In the genomic region with DNA sequence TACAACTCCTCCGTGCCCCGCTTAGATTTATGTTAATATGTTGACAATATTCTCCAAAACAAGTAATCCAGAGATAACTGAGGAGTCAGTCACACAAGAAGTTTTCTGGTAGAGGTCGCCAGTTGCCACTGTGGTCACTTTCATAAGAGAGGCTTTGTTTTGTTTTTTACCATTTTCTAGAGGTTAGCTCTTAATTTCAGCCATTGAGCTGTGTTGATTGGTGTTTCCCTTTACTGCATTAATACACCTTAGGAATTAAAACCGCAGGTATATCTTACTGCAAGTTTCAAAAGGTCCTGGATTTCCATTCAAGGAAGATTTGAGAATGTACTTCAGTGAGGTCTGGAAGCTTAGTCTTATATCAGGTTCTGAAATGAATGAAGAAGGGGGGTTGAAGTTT, we compare ENCODE assay signal across 10 cellular contexts. TPM values are rescaled to one million over a fixed set of nuclear protein-coding genes. Genes with fewer than 3 reads are reported as not detected.
DNase-seq lines count a peak whose midpoint lies in the region; ATAC-seq and TF ChIP-seq lines count a peak whose summit lies in the region.
"Had no signal": no experiment of that assay in that cellular context is flagged by ENCODE, and none has a peak within 500 bp of the region (broad histone marks: within the 10 kb centered on the region; RNA-seq: fewer than 3 reads in every experiment).

No MANE protein-coding gene starts in this region.

- H3K27me3 ChIP-seq in BE2C, result peaks cover 13% of the 10 kb centered on the region
- H3K27me3 ChIP-seq in HCT116 (ENCODE audit: insufficient read depth, low read length), result peaks cover 25% of the 10 kb centered on the region
- no peaks in the 10 kb centered on the region for H3K27me3 ChIP-seq in ascending aorta

- H3K79me2 ChIP-seq in HCT116 (ENCODE audit: insufficient read depth, low read length), result peaks cover 54% of the 10 kb centered on the region

- POLR2A ChIA-PET in HCT116 (lab: Charles Lee), result interaction anchor here (1.1 kb wide), 1 partner anchor 16 kb away, joined by 3 read pairs; no protein-coding TSS in a partner anchor

- H3K4me1 ChIP-seq in BE2C (peaks cover 17% of the 10 kb centered on the region), HCT116 (ENCODE audit: control insufficient read depth in 1 of 2, insufficient read depth in 2 of 2, low read length in 2 of 2) (peaks cover 7 to 45% of the 10 kb centered on the region in 2 experiments; a peak in 3 of 4 replicates), ascending aorta (peaks cover 8 to 26% of the 10 kb centered on the region in 2 donors)

- intact Hi-C loops in HCT116 (cut with micrococcal nuclease), result loop anchor here (5.0 kb wide), 1 partner anchor 322 kb away; the partner anchor contains the start of gene DNAJC1
- intact Hi-C loops in ascending aorta (cut with DNase I), result loop anchor here (5.0 to 10.0 kb wide), 4 partner anchors 743 to 1113 kb away; partner anchors contain the start of genes MSRB2, OTUD1 and SKIDA1

- ATAC-seq in HCT116 (no peak), naive B cell (ENCODE audit: low read depth in 2 of 2) (no peak), GM19328 (IDR thresholded peaks at IDR 0.05; ENCODE audit: unreplicated experiment) (no peak), esophagus mucosa (no peak)
- ATAC-seq: left lung had no signal

- no peaks in the 10 kb centered on the region for H3K9me2 ChIP-seq in HCT116 (ENCODE audit: insufficient read depth)

- H3K4me1 Mint-ChIP-seq in naive B cell, result peaks cover 35 to 44% (median 38%) of the 10 kb centered on the region in 3 donors

- H3K36me3 ChIP-seq in BE2C (peaks cover 11% of the 10 kb centered on the region), HCT116 (ENCODE audit: control insufficient read depth in 1 of 2, insufficient read depth in 2 of 2, low read length in 2 of 2) (peaks cover 11 to 21% of the 10 kb centered on the region in 2 experiments; a peak in 3 of 4 replicates), ascending aorta (peaks cover 13 to 19% of the 10 kb centered on the region in 2 donors)

- DNase-seq in BE2C (no peak), HCT116 (ENCODE audit: low read depth, low spot score) (no peak), ascending aorta (ENCODE audit: low spot score in 2 of 2) (no peak), naive B cell (no peak), NCI-H187 treated with DMSO at 0.1 percent for 48 hours (lab: John Stamatoyannopoulos, UW) (no peak), CD1c-positive myeloid dendritic cell (ENCODE audit: extremely low spot score) (no peak)
- DNase-seq: left lung had no signal

- TF ChIP-seq POLR2A in HCT116 (IDR thresholded peaks at IDR 0.05; ENCODE audit: borderline replicate concordance, extremely low read depth, insufficient read depth, insufficient read length), result no peak

- H3K9me3 ChIP-seq in BE2C (no peaks in the 10 kb centered on the region), HCT116 (ENCODE audit: control insufficient read depth in 1 of 2, insufficient read depth in 1 of 2, low read depth in 1 of 2, low read length in 2 of 2) (no peaks in the 10 kb centered on the region), ascending aorta (no peaks in the 10 kb centered on the region)
- H3K9me3 ChIP-seq: left lung had no signal

- peak overlapping the region in 2 of 6 donors; percentile 7 to 84 for H3K27ac Mint-ChIP-seq in naive B cell

- peak overlapping the region; percentile 62 for H3K9ac ChIP-seq in HCT116 (ENCODE audit: low read length)

- peak overlapping the region; percentile 64 for H3K4me3 ChIP-seq in BE2C (ENCODE audit: low read depth, low read length)
- H3K4me3 ChIP-seq in HCT116 (replicated peaks in 1 of 2; ENCODE audit: low read depth in 1 of 2, low read length in 2 of 2), result peak overlapping the region; percentile 46 to 68
- H3K4me3 ChIP-seq in ascending aorta, result peak overlapping the region; percentile 46 to 85

- H3K27me3 Mint-ChIP-seq in naive B cell, result peaks cover 0 to 5% (median 0%) of the 10 kb centered on the region in 3 donors

- TF ChIP-seq CTCF in BE2C (IDR thresholded peaks at IDR 0.05; ENCODE audit: low read depth, low read length) (no peak), HCT116 (IDR thresholded peaks at IDR 0.05 in 2 of 3, conservative IDR thresholded peaks at IDR 0.05 in 1 of 3; ENCODE audit: borderline replicate concordance in 1 of 3, insufficient read depth in 1 of 3, low read depth in 2 of 3, low read length in 2 of 3) (no peak), ascending aorta (IDR thresholded peaks at IDR 0.05) (no peak)

- peaks cover 0 to 4% (median 0%) of the 10 kb centered on the region in 7 donors for H3K9me3 Mint-ChIP-seq in naive B cell

- RAD21 ChIA-PET in HCT116 (lab: Charles Lee; ENCODE audit: low non-redundant PET in 1 of 2, low total read pairs in 2 of 2, uncharacterized antibody in 2 of 2, unreplicated experiment in 2 of 2), result no interaction called here

- H3K4me2 ChIP-seq in HCT116 (ENCODE audit: low read length), result peak overlapping the region; percentile 88

- CTCF ChIA-PET in HCT116 (lab: Charles Lee), result no interaction called here

- H3K4me3 Mint-ChIP-seq in naive B cell, result peak overlapping the region in 7 of 8 donors; percentile 83 to 95 (median 93)

- H4K20me1 ChIP-seq in HCT116 (ENCODE audit: insufficient read depth), result peaks cover 20% of the 10 kb centered on the region; the same call in 1 of the 2 replicates

- H3K27ac ChIP-seq in HCT116 (ENCODE audit: low read depth, low read length) (no peak overlapping the region), ascending aorta (peak overlapping the region in 1 of 2 donors; percentile 73)
- H3K27ac ChIP-seq: left lung had no signal

- H2AFZ ChIP-seq in HCT116 (ENCODE audit: low read depth, low read length, poor library complexity, severe bottlenecking), result no peak overlapping the region

- peaks cover 7 to 9% of the 10 kb centered on the region in 2 donors for H3K36me3 Mint-ChIP-seq in naive B cell

- no peak for TF ChIP-seq RAD21 in HCT116 (IDR thresholded peaks at IDR 0.05; ENCODE audit: low read depth)

- no TSS peak for BruUV-seq in HCT116 (replicated peaks; lab: Mats Ljungman, UMichigan)

TF ChIP-seq in HCT116, 20 proteins besides CTCF, POLR2A, EP300 and RAD21:
- TF ChIP-seq ELF1 (IDR thresholded peaks at IDR 0.05; ENCODE audit: borderline replicate concordance, low read depth), result no peak
- TF ChIP-seq SIN3A (IDR thresholded peaks at IDR 0.05; ENCODE audit: low read depth), result no peak
- no peak for TF ChIP-seq POLR2AphosphoS5 (IDR thresholded peaks at IDR 0.05; ENCODE audit: low read depth, low read length)
- no peak for TF ChIP-seq ATF3 (IDR thresholded peaks at IDR 0.05)
- no peak for TF ChIP-seq EZH2 (IDR thresholded peaks at IDR 0.05)

RNA-seq across cellular contexts. Expression of gene BMI1, which starts 3.5 kb away (rescaled TPM):
- polyA plus RNA-seq in BE2C (2012; ENCODE audit: insufficient read depth, insufficient read length, low read depth), result 48.1 TPM
- 81.1 TPM for total RNA-seq in HCT116 (2021; ENCODE audit: unreplicated experiment)
- polyA plus RNA-seq in HCT116 (2012), result 48.6 and 52.5 TPM in 2 replicates
- 50.1 TPM for total RNA-seq in ascending aorta
- polyA plus RNA-seq in naive B cell (ENCODE audit: low read depth in 6 of 6), result 10 to 100 TPM; 28.3 to 45.7 (median 33.3) TPM
- total RNA-seq in esophagus mucosa, result 13.0 TPM

RNA-seq across cellular contexts. Expression of gene COMMD3, which starts 8.2 kb away (rescaled TPM):
- 62.5 TPM for polyA plus RNA-seq in BE2C (2012; ENCODE audit: insufficient read depth, insufficient read length, low read depth)
- total RNA-seq in HCT116 (2021; ENCODE audit: unreplicated experiment), result 43.0 TPM
- 20.2 and 27.9 TPM in 2 replicates for polyA plus RNA-seq in HCT116 (2012)
- total RNA-seq in ascending aorta, result 21.9 TPM
- polyA plus RNA-seq in naive B cell (ENCODE audit: low read depth in 6 of 6), result 100 to 1,000 TPM in 5 of 6 donors, 10 to 100 TPM in 1; 86.5 to 140 (median 110) TPM
- total RNA-seq in esophagus mucosa, result 36.5 TPM

RNA-seq across cellular contexts. Expression of gene SPAG6, which starts 20.9 kb away (rescaled TPM):
- 0.73 TPM for polyA plus RNA-seq in BE2C (2012; ENCODE audit: insufficient read depth, insufficient read length, low read depth)
- not detected for total RNA-seq in HCT116 (2021; ENCODE audit: unreplicated experiment)
- not detected in 2 replicates for polyA plus RNA-seq in HCT116 (2012)
- total RNA-seq in ascending aorta, result not detected
- polyA plus RNA-seq in naive B cell (ENCODE audit: low read depth in 6 of 6), result not detected
- total RNA-seq in esophagus mucosa, result not detected
- total RNA-seq: NCI-H460 had no signal
